In genomic region chr3:42545284-42545900, GRCh38 we compare ENCODE assay signal across 11 cellular contexts. TPM values are rescaled to one million over a fixed set of nuclear protein-coding genes. Genes with fewer than 3 reads are reported as not detected.
DNase-seq lines count a peak whose midpoint lies in the region; ATAC-seq and TF ChIP-seq lines count a peak whose summit lies in the region.
"Had no signal": no experiment of that assay in that cellular context is flagged by ENCODE, and none has a peak within 500 bp of the region (broad histone marks: within the 10 kb centered on the region; RNA-seq: fewer than 3 reads in every experiment).

No MANE protein-coding gene starts in this region.

- H3K4me1 ChIP-seq in esophagus squamous epithelium (peaks cover 0 to 45% (median 4%) of the 10 kb centered on the region in 3 donors), lower lobe of right lung (peaks cover 77% of the 10 kb centered on the region), upper lobe of right lung (peaks cover 53% of the 10 kb centered on the region), vagina (peaks cover 16% of the 10 kb centered on the region)

- TF ChIP-seq POLR2A in esophagus squamous epithelium (IDR thresholded peaks at IDR 0.05), result no peak
- TF ChIP-seq POLR2A in vagina (IDR thresholded peaks at IDR 0.05), result no peak

- WGBS in esophagus squamous epithelium, 2 donors, result 71 to 85% methylated on average over 1 to 2 of the region's 5 CpGs

- TF ChIP-seq CTCF in VCaP (conservative IDR thresholded peaks at IDR 0.05) (no peak), esophagus squamous epithelium (IDR thresholded peaks at IDR 0.05) (no peak), lower lobe of right lung (IDR thresholded peaks at IDR 0.05) (no peak), upper lobe of right lung (IDR thresholded peaks at IDR 0.05) (no peak), vagina (IDR thresholded peaks at IDR 0.05) (no peak)

- intact Hi-C loops in esophagus squamous epithelium (cut with DNase I) (no loop called here), lower lobe of right lung (cut with DNase I) (no loop called here), upper lobe of right lung (cut with DNase I) (loop anchor here (5.0 kb wide), 1 partner anchor 43 kb away; the partner anchor contains the start of gene VIPR1), vagina (cut with DNase I) (no loop called here)

- H3K9me3 ChIP-seq in esophagus squamous epithelium, result no peaks in the 10 kb centered on the region
- H3K9me3 ChIP-seq in lower lobe of right lung, result no peaks in the 10 kb centered on the region
- H3K9me3 ChIP-seq in upper lobe of right lung, result no peaks in the 10 kb centered on the region
- H3K9me3 ChIP-seq in vagina, result no peaks in the 10 kb centered on the region

- DNase-seq in esophagus squamous epithelium (lab: John Stamatoyannopoulos, UW) (no peak), lower lobe of right lung (no peak), upper lobe of right lung (no peak), vagina (ENCODE audit: extremely low spot score in 2 of 2) (no peak), T1000 (lab: John Stamatoyannopoulos, UW) (no peak), NCI-H774 (lab: John Stamatoyannopoulos, UW) (no peak)
- DNase-seq: activated CD8-positive, alpha-beta memory T cell treated with anti-CD3 and anti-CD28 coated beads for 24 hours; natural killer cell; NCI-H1694 treated with DMSO at 0.1 percent for 48 hours had no signal

- H3K36me3 ChIP-seq in esophagus squamous epithelium (peaks cover 0 to 23% (median 0%) of the 10 kb centered on the region in 3 donors), lower lobe of right lung (peaks cover 16% of the 10 kb centered on the region), upper lobe of right lung (no peaks in the 10 kb centered on the region), vagina (no peaks in the 10 kb centered on the region)

- H3K27me3 ChIP-seq in esophagus squamous epithelium, result no peaks in the 10 kb centered on the region
- no peaks in the 10 kb centered on the region for H3K27me3 ChIP-seq in lower lobe of right lung (ENCODE audit: low read depth)
- no peaks in the 10 kb centered on the region for H3K27me3 ChIP-seq in upper lobe of right lung
- H3K27me3 ChIP-seq in vagina, result no peaks in the 10 kb centered on the region

- ATAC-seq in lower lobe of right lung (peak; percentile 46 to 52), upper lobe of right lung (peak; percentile 39)
- ATAC-seq: natural killer cell had no signal

- peak overlapping the region; percentile 99 for H3K27ac ChIP-seq in VCaP
- peak overlapping the region; percentile 36 to 77 (median 65) for H3K27ac ChIP-seq in esophagus squamous epithelium
- peak overlapping the region; percentile 85 for H3K27ac ChIP-seq in lower lobe of right lung
- H3K27ac ChIP-seq in upper lobe of right lung, result peak overlapping the region; percentile 85
- H3K27ac ChIP-seq in vagina, result no peak overlapping the region

- no peak overlapping the region for H3K4me3 ChIP-seq in esophagus squamous epithelium
- no peak overlapping the region for H3K4me3 ChIP-seq in lower lobe of right lung
- no peak overlapping the region for H3K4me3 ChIP-seq in upper lobe of right lung
- no peak overlapping the region for H3K4me3 ChIP-seq in vagina

RNA-seq across cellular contexts. Expression of gene SEC22C, which starts 36.4 kb away (rescaled TPM):
- total RNA-seq in esophagus squamous epithelium, result 10 to 100 TPM in 3 of 4 donors, 1 to 10 TPM in 1; 8.8 to 38.5 (median 26.2) TPM
- 51.3 TPM for total RNA-seq in lower lobe of right lung
- 48.6 TPM for total RNA-seq in upper lobe of right lung
- 27.5 TPM for total RNA-seq in vagina

RNA-seq across cellular contexts. Expression of gene VIPR1, which starts 42.9 kb away (rescaled TPM):
- 10 to 100 TPM in 1 of 4 donors, 1 to 10 TPM in 3; 3.6 to 15.4 (median 8.6) TPM for total RNA-seq in esophagus squamous epithelium
- total RNA-seq in lower lobe of right lung, result 212 TPM
- total RNA-seq in upper lobe of right lung, result 184 TPM
- total RNA-seq in vagina, result 9.3 TPM
- total RNA-seq: dermis microvascular lymphatic vessel endothelial cell had no signal

RNA-seq across cellular contexts. Expression of gene SS18L2, which starts 45.3 kb away (rescaled TPM):
- total RNA-seq in esophagus squamous epithelium (10 to 100 TPM; 11.4 to 23.5 (median 20.5) TPM), lower lobe of right lung (21.4 TPM), upper lobe of right lung (22.0 TPM), vagina (19.2 TPM)

RNA-seq across cellular contexts. Expression of gene NKTR, which starts 55.1 kb away (rescaled TPM):
- 100 to 1,000 TPM in 1 of 4 donors, 10 to 100 TPM in 3; 18.0 to 112 (median 50.7) TPM for total RNA-seq in esophagus squamous epithelium
- total RNA-seq in lower lobe of right lung, result 87.3 TPM
- total RNA-seq in upper lobe of right lung, result 92.1 TPM
- 128 TPM for total RNA-seq in vagina

Comparison
In these comparisons a context has a peak if more than half of its experiments do, and no peak if none do; other contexts are left out.
1. RNA of gene VIPR1, which starts 42.9 kb away (total RNA-seq): 212 TPM in lower lobe of right lung (single experiment) and 184 TPM in upper lobe of right lung (single experiment); 9.3 TPM in vagina (single experiment) and 3.6 to 15.4 TPM in esophagus squamous epithelium; every median in the first group is over 10 times any median in the second.